ENCODE assay signal across 8 cellular contexts in genomic region chr7:142669074-142669654, GRCh38.
DNase-seq lines count a peak whose midpoint lies in the region; TF ChIP-seq lines count a peak whose summit lies in the region.

No MANE protein-coding gene starts in this region.

- DNase-seq in ELF-1 (ENCODE audit: low read depth, low spot score): peak; percentile 26
- peak; percentile 21 for DNase-seq in KG1 (lab: John Stamatoyannopoulos, UW)
- DNase-seq in astrocyte of the hippocampus (ENCODE audit: low read depth, low spot score): peak; percentile 14
- DNase-seq in NCI-H1048 (lab: John Stamatoyannopoulos, UW): no peak
- DNase-seq in 8988T: no peak
- no peak for DNase-seq in DMS153 (lab: John Stamatoyannopoulos, UW)
- DNase-seq in SKM-1 (lab: John Stamatoyannopoulos, UW; ENCODE audit: unreplicated experiment): no peak

- no peaks in the 10 kb centered on the region for H3K9me3 ChIP-seq in neural cell (ENCODE audit: low read length)

- no peak overlapping the region for H3K4me3 ChIP-seq in neural cell (ENCODE audit: low read length)

- no peak for TF ChIP-seq RAD21 in neural cell (conservative IDR thresholded peaks at IDR 0.05)

- no peaks in the 10 kb centered on the region for H3K36me3 ChIP-seq in neural cell (ENCODE audit: insufficient read depth, low read length)

- no peak overlapping the region for H3K9ac ChIP-seq in neural cell (ENCODE audit: low read length)

- no peaks in the 10 kb centered on the region for H3K79me2 ChIP-seq in neural cell (replicated peaks; ENCODE audit: insufficient read depth, low read length)

- H3K27ac ChIP-seq in neural cell (ENCODE audit: low read length): no peak overlapping the region

- no peak for TF ChIP-seq EP300 in neural cell (conservative IDR thresholded peaks at IDR 0.05; ENCODE audit: poor library complexity, severe bottlenecking)

- TF ChIP-seq CTCF in neural cell (IDR thresholded peaks at IDR 0.05; ENCODE audit: poor library complexity, severe bottlenecking): peak; percentile 38

- H3K27me3 ChIP-seq in neural cell (ENCODE audit: insufficient read depth, low read depth, low read length): no peaks in the 10 kb centered on the region

- no peaks in the 10 kb centered on the region for H3K9me2 ChIP-seq in neural cell (ENCODE audit: insufficient read depth, low read length)

- no peaks in the 10 kb centered on the region for H4K20me1 ChIP-seq in neural cell (ENCODE audit: insufficient read depth)

- no peak overlapping the region for H3K4me2 ChIP-seq in neural cell (ENCODE audit: low read length)

- H2AFZ ChIP-seq in neural cell (ENCODE audit: low read depth, low read length): no peak overlapping the region

- no peaks in the 10 kb centered on the region for H3F3A ChIP-seq in neural cell (ENCODE audit: insufficient read depth, low read length, poor library complexity, severe bottlenecking)

TF ChIP-seq in neural cell, 6 proteins besides CTCF, POLR2A, EP300 and RAD21:
- TF ChIP-seq TAF1 (IDR thresholded peaks at IDR 0.05; ENCODE audit: low read depth) (no peak), EZH2 (IDR thresholded peaks at IDR 0.05; ENCODE audit: borderline replicate concordance, insufficient read depth, low read length, poor library complexity, severe bottlenecking) (no peak), MXI1 (conservative IDR thresholded peaks at IDR 0.05; ENCODE audit: poor library complexity, severe bottlenecking) (no peak), POLR2AphosphoS5 (IDR thresholded peaks at IDR 0.05) (no peak), SMC3 (conservative IDR thresholded peaks at IDR 0.05; ENCODE audit: poor library complexity) (no peak)
- TF ChIP-seq, protein P1, sequence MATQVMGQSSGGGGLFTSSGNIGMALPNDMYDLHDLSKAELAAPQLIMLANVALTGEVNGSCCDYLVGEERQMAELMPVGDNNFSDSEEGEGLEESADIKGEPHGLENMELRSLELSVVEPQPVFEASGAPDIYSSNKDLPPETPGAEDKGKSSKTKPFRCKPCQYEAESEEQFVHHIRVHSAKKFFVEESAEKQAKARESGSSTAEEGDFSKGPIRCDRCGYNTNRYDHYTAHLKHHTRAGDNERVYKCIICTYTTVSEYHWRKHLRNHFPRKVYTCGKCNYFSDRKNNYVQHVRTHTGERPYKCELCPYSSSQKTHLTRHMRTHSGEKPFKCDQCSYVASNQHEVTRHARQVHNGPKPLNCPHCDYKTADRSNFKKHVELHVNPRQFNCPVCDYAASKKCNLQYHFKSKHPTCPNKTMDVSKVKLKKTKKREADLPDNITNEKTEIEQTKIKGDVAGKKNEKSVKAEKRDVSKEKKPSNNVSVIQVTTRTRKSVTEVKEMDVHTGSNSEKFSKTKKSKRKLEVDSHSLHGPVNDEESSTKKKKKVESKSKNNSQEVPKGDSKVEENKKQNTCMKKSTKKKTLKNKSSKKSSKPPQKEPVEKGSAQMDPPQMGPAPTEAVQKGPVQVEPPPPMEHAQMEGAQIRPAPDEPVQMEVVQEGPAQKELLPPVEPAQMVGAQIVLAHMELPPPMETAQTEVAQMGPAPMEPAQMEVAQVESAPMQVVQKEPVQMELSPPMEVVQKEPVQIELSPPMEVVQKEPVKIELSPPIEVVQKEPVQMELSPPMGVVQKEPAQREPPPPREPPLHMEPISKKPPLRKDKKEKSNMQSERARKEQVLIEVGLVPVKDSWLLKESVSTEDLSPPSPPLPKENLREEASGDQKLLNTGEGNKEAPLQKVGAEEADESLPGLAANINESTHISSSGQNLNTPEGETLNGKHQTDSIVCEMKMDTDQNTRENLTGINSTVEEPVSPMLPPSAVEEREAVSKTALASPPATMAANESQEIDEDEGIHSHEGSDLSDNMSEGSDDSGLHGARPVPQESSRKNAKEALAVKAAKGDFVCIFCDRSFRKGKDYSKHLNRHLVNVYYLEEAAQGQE (IDR thresholded peaks at IDR 0.05; ENCODE audit: borderline replicate concordance): no peak

Comparison
In these comparisons a context has a peak if more than half of its experiments do, and no peak if none do; other contexts are left out.
1. DNase-seq: peak in ELF-1 (single experiment), KG1 (single experiment) and astrocyte of the hippocampus (single experiment); none in NCI-H1048 (single experiment), 8988T (single experiment), DMS153 (single experiment) and SKM-1 (single experiment).